ENCODE assay signal across 8 cellular contexts in the genomic region with DNA sequence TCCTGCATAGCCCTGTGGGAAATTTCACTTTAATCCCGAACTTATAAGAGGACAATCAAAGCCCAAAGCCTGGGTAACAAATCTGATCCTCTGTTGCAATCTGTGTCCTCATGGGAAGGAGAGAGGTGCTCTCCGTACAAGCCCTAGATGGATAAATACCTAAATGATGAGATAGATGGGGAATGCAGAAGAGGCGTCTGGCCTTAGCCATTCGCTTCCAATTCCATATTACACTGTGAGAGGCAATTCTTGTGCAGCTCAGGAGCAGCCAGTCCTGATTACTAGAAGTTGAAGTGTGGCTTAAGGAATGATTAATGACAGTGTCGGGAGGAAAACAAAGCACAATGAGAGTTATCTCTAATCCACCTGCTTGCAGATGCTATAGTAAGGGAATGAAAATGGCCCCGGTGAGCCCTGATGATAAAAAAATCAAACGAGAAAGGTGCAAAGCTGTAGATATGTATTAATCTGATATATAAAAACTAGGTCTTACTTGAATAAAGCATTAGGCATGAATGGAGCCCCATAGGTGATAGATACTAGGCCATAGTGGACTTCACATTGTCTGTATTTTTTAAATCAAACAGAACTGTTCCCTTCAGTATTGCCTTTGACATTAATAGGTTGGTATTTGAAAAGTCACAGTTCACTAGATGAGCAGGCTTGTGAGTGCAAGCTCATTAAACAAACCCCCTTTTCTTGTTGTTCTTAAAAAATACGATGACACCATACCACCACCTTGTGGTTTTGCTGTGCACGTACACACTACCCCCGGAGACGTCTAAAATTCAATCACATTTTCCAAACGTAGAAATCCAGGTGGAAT. TPM values are rescaled to one million over a fixed set of nuclear protein-coding genes. Genes with fewer than 3 reads are reported as not detected.
DNase-seq lines count a peak whose midpoint lies in the region; ATAC-seq, FAIRE-seq and TF ChIP-seq lines count a peak whose summit lies in the region.

No MANE protein-coding gene starts in this region.

- no peak overlapping the region for H3K4me2 ChIP-seq in PC-9

- no peaks in the 10 kb centered on the region for H3F3A ChIP-seq in PC-9 (ENCODE audit: insufficient read depth, low read depth)

- H3K36me3 ChIP-seq in PC-9 (ENCODE audit: low read depth) (no peaks in the 10 kb centered on the region), esophagus squamous epithelium (no peaks in the 10 kb centered on the region), pancreas (no peaks in the 10 kb centered on the region)
- no peaks in the 10 kb centered on the region for H3K36me3 ChIP-seq in effector memory CD4-positive, alpha-beta T cell (ENCODE audit: control insufficient read depth, insufficient read depth, low read length)

- no peak overlapping the region for H3K4me3 ChIP-seq in PC-9
- no peak overlapping the region for H3K4me3 ChIP-seq in esophagus squamous epithelium
- no peak overlapping the region for H3K4me3 ChIP-seq in pancreas
- H3K4me3 ChIP-seq in effector memory CD4-positive, alpha-beta T cell (ENCODE audit: insufficient read depth, low read depth, low read length, poor library complexity, severe bottlenecking) = no peak overlapping the region

- no peaks in the 10 kb centered on the region for H3K9me3 ChIP-seq in PC-9 (ENCODE audit: insufficient read depth, low read depth)
- no peaks in the 10 kb centered on the region for H3K9me3 ChIP-seq in esophagus squamous epithelium
- H3K9me3 ChIP-seq in pancreas = no peaks in the 10 kb centered on the region
- H3K9me3 ChIP-seq in effector memory CD4-positive, alpha-beta T cell (ENCODE audit: control insufficient read depth, low read length) = no peaks in the 10 kb centered on the region

- CTCF ChIA-PET in PC-9 (lab: Charles Lee) = interaction anchor here (0.7 kb wide), 1 partner anchor 12 kb away, joined by 3 read pairs; no protein-coding TSS in a partner anchor

- no peak overlapping the region for H3K27ac ChIP-seq in PC-9
- no peak overlapping the region for H3K27ac ChIP-seq in esophagus squamous epithelium
- no peak overlapping the region for H3K27ac ChIP-seq in pancreas
- no peak overlapping the region for H3K27ac ChIP-seq in effector memory CD4-positive, alpha-beta T cell (ENCODE audit: insufficient read depth, low read length, poor library complexity, severe bottlenecking)

- no TSS peak for BruUV-seq in PC-9 (replicated peaks; lab: Mats Ljungman, UMichigan)

- TF ChIP-seq POLR2A in esophagus squamous epithelium (IDR thresholded peaks at IDR 0.05) = no peak

- H3K27me3 ChIP-seq in PC-9 (ENCODE audit: insufficient read depth, low read depth) (no peaks in the 10 kb centered on the region), esophagus squamous epithelium (no peaks in the 10 kb centered on the region), pancreas (no peaks in the 10 kb centered on the region)
- H3K27me3 ChIP-seq in effector memory CD4-positive, alpha-beta T cell (replicated peaks; ENCODE audit: control insufficient read depth, insufficient read depth, low read length, poor library complexity, severe bottlenecking) = no peaks in the 10 kb centered on the region

- FAIRE-seq in pancreas (lab: Jason Lieb, UNC) = peak; percentile 63

- DNase-seq in EL = peak; percentile 75
- DNase-seq in PC-9 = peak in 1 of 2 experiments; percentile 22
- no peak for DNase-seq in esophagus squamous epithelium (lab: John Stamatoyannopoulos, UW)
- DNase-seq in pancreas = peak in 1 of 6 donors; percentile 23
- no peak for DNase-seq in DMS79 (lab: John Stamatoyannopoulos, UW)
- DNase-seq in effector memory CD4-positive, alpha-beta T cell = no peak

- no peak overlapping the region for H2AFZ ChIP-seq in PC-9

- H3K9me2 ChIP-seq in PC-9 (ENCODE audit: insufficient read depth) = no peaks in the 10 kb centered on the region

- no peaks in the 10 kb centered on the region for H3K79me2 ChIP-seq in PC-9 (ENCODE audit: low read depth)

- intact Hi-C loops in PC-9 (cut with micrococcal nuclease; ENCODE audit: unreplicated experiment) = loop anchor here (10.0 kb wide), 2 partner anchors 745 to 1375 kb away; no protein-coding TSS in a partner anchor
- intact Hi-C loops in esophagus squamous epithelium (cut with DNase I) = no loop called here
- intact Hi-C loops in pancreas (cut with DNase I) = no loop called here

- ATAC-seq in HG03460 (IDR thresholded peaks at IDR 0.05; ENCODE audit: unreplicated experiment) (peak; percentile 68), pancreas (peak; percentile 66 to 94 (median 86)), HG02623 (IDR thresholded peaks at IDR 0.05; ENCODE audit: unreplicated experiment) (no peak)

- peaks cover 5% of the 10 kb centered on the region; the same call in 1 of the 2 replicates for H3K4me1 ChIP-seq in PC-9 (replicated peaks; ENCODE audit: insufficient read depth)
- no peaks in the 10 kb centered on the region for H3K4me1 ChIP-seq in esophagus squamous epithelium
- no peaks in the 10 kb centered on the region for H3K4me1 ChIP-seq in pancreas
- no peaks in the 10 kb centered on the region for H3K4me1 ChIP-seq in effector memory CD4-positive, alpha-beta T cell (ENCODE audit: control insufficient read depth, insufficient read depth, low read length, poor library complexity, severe bottlenecking)

- WGBS in esophagus squamous epithelium, 2 donors = 24 to 25% methylated on average over 12 of the region's 12 CpGs
- 23 to 24% methylated on average over 12 of the region's 12 CpGs for WGBS in pancreas, 2 donors

- TF ChIP-seq CTCF in PC-9 (conservative IDR thresholded peaks at IDR 0.05) (peak; percentile 81), esophagus squamous epithelium (IDR thresholded peaks at IDR 0.05) (peak; percentile 40 to 67 (median 50)), pancreas (IDR thresholded peaks at IDR 0.05) (peak; percentile 30 to 68 (median 62))

- H4K20me1 ChIP-seq in PC-9 (ENCODE audit: insufficient read depth) = no peaks in the 10 kb centered on the region

- POLR2A ChIA-PET in PC-9 (lab: Charles Lee; ENCODE audit: unreplicated experiment) = no interaction called here

RNA-seq across cellular contexts. Expression of gene TMCO5A, which starts 54.2 kb away (rescaled TPM):
- total RNA-seq in PC-9 (2021) (0.35 TPM in 1 of 2 replicates, not detected in the other), esophagus squamous epithelium (not detected), pancreas (not detected)
- polyA plus RNA-seq in pancreas = not detected
